In the genomic region with DNA sequence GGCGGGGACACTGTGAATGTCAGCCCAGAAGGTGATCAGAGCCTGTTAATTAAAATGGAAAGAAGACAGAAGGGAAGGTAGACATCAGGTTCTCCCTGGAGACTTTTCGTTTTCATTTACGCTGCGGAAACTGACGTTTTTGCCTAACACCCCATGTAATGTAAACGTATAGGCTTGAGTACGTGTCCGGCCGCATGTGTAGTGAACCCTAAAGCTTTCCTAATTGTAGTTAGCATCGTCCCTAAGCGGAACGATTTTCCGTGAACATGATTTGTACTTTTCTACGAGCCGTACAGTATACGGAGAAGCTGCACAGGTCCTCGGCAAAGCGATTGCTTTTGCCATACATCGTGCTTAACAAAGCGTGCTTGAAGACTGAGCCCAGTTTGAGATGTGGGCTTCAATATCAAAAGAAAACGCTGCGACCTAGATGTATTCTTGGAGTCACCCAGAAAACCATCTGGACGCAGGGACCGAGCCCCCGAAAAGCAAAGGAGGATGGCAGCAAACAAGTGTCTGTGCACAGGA, we compare ENCODE assay signal across 8 cellular contexts. TPM values are rescaled to one million over a fixed set of nuclear protein-coding genes. Genes with fewer than 3 reads are reported as not detected.
DNase-seq lines count a peak whose midpoint lies in the region; ATAC-seq and TF ChIP-seq lines count a peak whose summit lies in the region.

No MANE protein-coding gene starts in this region.

- H3K9me3 Mint-ChIP-seq in CD4-positive, CD25-positive, alpha-beta regulatory T cell: peaks cover 0 to 2% (median 0%) of the 10 kb centered on the region in 7 donors

- H3K36me3 ChIP-seq in CD4-positive, CD25-positive, alpha-beta regulatory T cell (ENCODE audit: control insufficient read depth, insufficient read depth, low read length): peaks cover 3% of the 10 kb centered on the region
- H3K36me3 ChIP-seq in endocrine pancreas (ENCODE audit: control insufficient read depth, insufficient read depth, low read length) (no peaks in the 10 kb centered on the region), ovary (no peaks in the 10 kb centered on the region)

- peak overlapping the region; percentile 100 for H3K4me3 ChIP-seq in CD4-positive, CD25-positive, alpha-beta regulatory T cell (ENCODE audit: low read depth, low read length)
- H3K4me3 ChIP-seq in NB4 (ENCODE audit: low read depth, low read length) (peak overlapping the region; percentile 100), endocrine pancreas (ENCODE audit: control insufficient read depth, insufficient read depth, low read length) (peak overlapping the region; percentile 99), ovary (peak overlapping the region; percentile 77)

- no peaks in the 10 kb centered on the region for H3K9me3 ChIP-seq in CD4-positive, CD25-positive, alpha-beta regulatory T cell (ENCODE audit: control insufficient read depth in 2 of 2, low read length in 2 of 2)
- H3K9me3 ChIP-seq in endocrine pancreas (ENCODE audit: control insufficient read depth, low read length): no peaks in the 10 kb centered on the region
- no peaks in the 10 kb centered on the region for H3K9me3 ChIP-seq in ovary

- peak overlapping the region; percentile 95 to 99 (median 97) for H3K4me3 Mint-ChIP-seq in CD4-positive, CD25-positive, alpha-beta regulatory T cell

- TF ChIP-seq CTCF in NB4 (IDR thresholded peaks at IDR 0.05; ENCODE audit: low read depth, low read length) (no peak), ovary (IDR thresholded peaks at IDR 0.05) (no peak)

- H3K4me1 Mint-ChIP-seq in CD4-positive, CD25-positive, alpha-beta regulatory T cell: peaks cover 17 to 62% (median 38%) of the 10 kb centered on the region in 4 donors

- intact Hi-C loops in ovary (cut with DNase I): loop anchor here in 1 of 4 donors (5.0 kb wide), 1 partner anchor 139 kb away; no protein-coding TSS in a partner anchor

- no peak for DNase-seq in CD4-positive, CD25-positive, alpha-beta regulatory T cell
- DNase-seq in NB4 (ENCODE audit: low read depth) (no peak), ovary (no peak), NCI-H1930 (lab: John Stamatoyannopoulos, UW) (no peak), Kasumi-1 (lab: John Stamatoyannopoulos, UW) (no peak)
- DNase-seq in activated effector memory CD4-positive, alpha-beta T cell treated with anti-CD3 and anti-CD28 coated beads, Interleukin-2, amount 50 U/mL, for 16 hours: no peak

- peaks cover 15% of the 10 kb centered on the region for H3K36me3 Mint-ChIP-seq in CD4-positive, CD25-positive, alpha-beta regulatory T cell

- TF ChIP-seq POLR2A in NB4 (IDR thresholded peaks at IDR 0.05; ENCODE audit: extremely low read depth, insufficient read length) (no peak), ovary (IDR thresholded peaks at IDR 0.05) (no peak)

- H3K27me3 Mint-ChIP-seq in CD4-positive, CD25-positive, alpha-beta regulatory T cell: peaks cover 12% of the 10 kb centered on the region

- peak overlapping the region; percentile 98 to 100 (median 100) for H3K27ac Mint-ChIP-seq in CD4-positive, CD25-positive, alpha-beta regulatory T cell

- no peak for TF ChIP-seq EP300 in ovary (IDR thresholded peaks at IDR 0.05)

- peaks cover 22% of the 10 kb centered on the region for H3K4me1 ChIP-seq in CD4-positive, CD25-positive, alpha-beta regulatory T cell (ENCODE audit: control insufficient read depth, insufficient read depth, low read length, poor library complexity, severe bottlenecking)
- H3K4me1 ChIP-seq in endocrine pancreas (ENCODE audit: control insufficient read depth, insufficient read depth, low read length): peaks cover 5% of the 10 kb centered on the region
- H3K4me1 ChIP-seq in ovary (ENCODE audit: insufficient read depth): peaks cover 7% of the 10 kb centered on the region

- H3K27ac ChIP-seq in CD4-positive, CD25-positive, alpha-beta regulatory T cell (ENCODE audit: insufficient read depth, low read length, poor library complexity, severe bottlenecking): peak overlapping the region; percentile 97
- H3K27ac ChIP-seq in ovary: peak overlapping the region in 1 of 2 donors; percentile 9

- no peak for ATAC-seq in CD4-positive, CD25-positive, alpha-beta regulatory T cell (ENCODE audit: low read depth in 2 of 2)
- ATAC-seq in GM21447 (IDR thresholded peaks at IDR 0.05; ENCODE audit: unreplicated experiment): peak; percentile 4

- H3K27me3 ChIP-seq in CD4-positive, CD25-positive, alpha-beta regulatory T cell (ENCODE audit: control insufficient read depth, insufficient read depth, low read length): no peaks in the 10 kb centered on the region
- H3K27me3 ChIP-seq in endocrine pancreas (ENCODE audit: control insufficient read depth, insufficient read depth, low read length) (no peaks in the 10 kb centered on the region), ovary (no peaks in the 10 kb centered on the region)

- 0% methylated on average over 25 of the region's 25 CpGs for WGBS in ovary, 3 donors

- H3K9ac ChIP-seq in endocrine pancreas (ENCODE audit: control insufficient read depth, insufficient read depth, low read length): peak overlapping the region; percentile 98

RNA-seq across cellular contexts. Expression of a gene that starts 0.3 kb away (rescaled TPM):
- 15.6 TPM for total RNA-seq in CD4-positive, CD25-positive, alpha-beta regulatory T cell
- polyA plus RNA-seq in CD4-positive, CD25-positive, alpha-beta regulatory T cell: 10 to 100 TPM in 3 of 4 donors, 1 to 10 TPM in 1; 8.8 to 20.0 (median 15.7) TPM
- total RNA-seq in ovary: 10 to 100 TPM; 12.5 to 28.0 (median 22.9) TPM
- polyA plus RNA-seq in ovary: 10 to 100 TPM; 19.1 to 49.8 TPM

RNA-seq across cellular contexts. Expression of a gene that starts 1.0 kb away (rescaled TPM):
- not detected for total RNA-seq in CD4-positive, CD25-positive, alpha-beta regulatory T cell
- 1 to 10 TPM; 1.1 to 3.0 (median 1.2) TPM for polyA plus RNA-seq in CD4-positive, CD25-positive, alpha-beta regulatory T cell
- 10 to 100 TPM in 1 of 7 donors, 1 to 10 TPM in 3, under 1 TPM in 3; 0.40 to 13.6 (median 1.3) TPM for total RNA-seq in ovary
- 1 to 10 TPM in 1 of 2 donors, under 1 TPM in 1; 0.73 to 1.1 TPM for polyA plus RNA-seq in ovary
